9 cellular contexts compared by ENCODE assay signal in genomic region chr1:231460614-231461013, GRCh38.
DNase-seq lines count a peak whose midpoint lies in the region; ATAC-seq and TF ChIP-seq lines count a peak whose summit lies in the region.
"Had no signal": no experiment of that assay in that cellular context is flagged by ENCODE, and none has a peak within 500 bp of the region (broad histone marks: within the 10 kb centered on the region; RNA-seq: fewer than 3 reads in every experiment).

No MANE protein-coding gene starts in this region.

- H3K4me3 ChIP-seq in BLaER1 treated with 17β-estradiol and CSF1 and Interleukin-3, amounts not matched to agents 10 nM and 100 nM = no peak overlapping the region
- no peak overlapping the region for H3K4me3 ChIP-seq in coronary artery
- H3K4me3 ChIP-seq: body of pancreas had no signal

- TF ChIP-seq CTCF in coronary artery (IDR thresholded peaks at IDR 0.05) = no peak

- peaks cover 78% of the 10 kb centered on the region for H3K27me3 Mint-ChIP-seq in activated naive CD8-positive, alpha-beta T cell treated with anti-CD3 and anti-CD28 coated beads, Interleukin-2, amount 50 U/mL, for 24 hours

- peak; percentile 90 for ATAC-seq in GM21619 (IDR thresholded peaks at IDR 0.05; ENCODE audit: unreplicated experiment)
- peak; percentile 91 for ATAC-seq in activated naive CD8-positive, alpha-beta T cell treated with anti-CD3 and anti-CD28 coated beads, Interleukin-2, amount 50 U/mL, for 24 hours
- ATAC-seq: body of pancreas had no signal

- peaks cover 36% of the 10 kb centered on the region for H3K9me3 Mint-ChIP-seq in activated naive CD8-positive, alpha-beta T cell treated with anti-CD3 and anti-CD28 coated beads, Interleukin-2, amount 50 U/mL, for 24 hours

- H3K27ac ChIP-seq in BLaER1 treated with 17β-estradiol and CSF1 and Interleukin-3, amounts not matched to agents 10 nM and 100 nM = peak overlapping the region in 1 of 11 experiments; percentile 21; a peak in 1 of 22 replicates
- H3K27ac ChIP-seq in caudate nucleus (ENCODE audit: low read depth, low read length) (no peak overlapping the region), coronary artery (no peak overlapping the region)
- H3K27ac ChIP-seq: body of pancreas had no signal

- DNase-seq in SIG-M5 (lab: John Stamatoyannopoulos, UW) (peak; percentile 68), NCI-H2029 treated with DMSO at 0.1 percent for 48 hours (lab: John Stamatoyannopoulos, UW) (no peak), caudate nucleus (lab: John Stamatoyannopoulos, UW) (no peak), coronary artery (ENCODE audit: low spot score) (no peak)
- peak; percentile 53 for DNase-seq in activated naive CD8-positive, alpha-beta T cell treated with anti-CD3 and anti-CD28 coated beads, Interleukin-2, amount 50 U/mL, for 24 hours
- DNase-seq in stimulated activated CD8-positive, alpha-beta memory T cell treated with anti-CD3 and anti-CD28 coated beads, Interleukin-4, amount 100 ng/mL, for 1 hour (ENCODE audit: low read depth in 2 of 2, low spot score in 1 of 2) = peak; percentile 28 to 38

- peak overlapping the region; percentile 61 for H3K4me3 Mint-ChIP-seq in activated naive CD8-positive, alpha-beta T cell treated with anti-CD3 and anti-CD28 coated beads, Interleukin-2, amount 50 U/mL, for 24 hours

- H3K36me3 ChIP-seq in BLaER1 treated with 17β-estradiol and CSF1 and Interleukin-3, amounts not matched to agents 10 nM and 100 nM = 0 out of 22 replicates have a peak, but pooled peaks cover 0 to 7% (median 0%) of the 10 kb centered on the region in 11 experiments

- no peak overlapping the region for H3K9ac ChIP-seq in BLaER1 treated with 17β-estradiol and CSF1 and Interleukin-3, amounts not matched to agents 10 nM and 100 nM

- peaks cover 0 to 21% (median 0%) of the 10 kb centered on the region in 11 experiments; a peak in 5 of 22 replicates for H4K20me1 ChIP-seq in BLaER1 treated with 17β-estradiol and CSF1 and Interleukin-3, amounts not matched to agents 10 nM and 100 nM

- peaks cover 11% of the 10 kb centered on the region for H3K36me3 Mint-ChIP-seq in activated naive CD8-positive, alpha-beta T cell treated with anti-CD3 and anti-CD28 coated beads, Interleukin-2, amount 50 U/mL, for 24 hours (ENCODE audit: low read depth)

- peaks cover 0 to 100% (median 14%) of the 10 kb centered on the region in 11 experiments; a peak in 12 of 22 replicates for H3K27me3 ChIP-seq in BLaER1 treated with 17β-estradiol and CSF1 and Interleukin-3, amounts not matched to agents 10 nM and 100 nM
- H3K27me3 ChIP-seq: body of pancreas had no signal

- H3K4me1 Mint-ChIP-seq in activated naive CD8-positive, alpha-beta T cell treated with anti-CD3 and anti-CD28 coated beads, Interleukin-2, amount 50 U/mL, for 24 hours = peaks cover 28% of the 10 kb centered on the region

- H3K27ac Mint-ChIP-seq in activated naive CD8-positive, alpha-beta T cell treated with anti-CD3 and anti-CD28 coated beads, Interleukin-2, amount 50 U/mL, for 24 hours = peak overlapping the region; percentile 91

- H3K4me2 ChIP-seq in BLaER1 treated with 17β-estradiol and CSF1 and Interleukin-3, amounts not matched to agents 10 nM and 100 nM = peak overlapping the region; percentile 19 to 66 (median 57)

- peaks cover 28 to 73% (median 45%) of the 10 kb centered on the region in 11 experiments for H3K9me3 ChIP-seq in BLaER1 treated with 17β-estradiol and CSF1 and Interleukin-3, amounts not matched to agents 10 nM and 100 nM (replicated peaks in 1 of 11)
- H3K9me3 ChIP-seq: body of pancreas had no signal

- H3K4me1 ChIP-seq in BLaER1 treated with 17β-estradiol and CSF1 and Interleukin-3, amounts not matched to agents 10 nM and 100 nM = peaks cover 10 to 19% (median 15%) of the 10 kb centered on the region in 10 experiments
- H3K4me1 ChIP-seq: body of pancreas had no signal

Comparison
In these comparisons a context has a peak if more than half of its experiments do, and no peak if none do; other contexts are left out.
1. DNase-seq: peak in SIG-M5 (single experiment), activated naive CD8-positive, alpha-beta T cell treated with anti-CD3 and anti-CD28 coated beads, Interleukin-2, amount 50 U/mL, for 24 hours (single experiment) and stimulated activated CD8-positive, alpha-beta memory T cell treated with anti-CD3 and anti-CD28 coated beads, Interleukin-4, amount 100 ng/mL, for 1 hour (2 of 2); none in NCI-H2029 treated with DMSO at 0.1 percent for 48 hours (single experiment), caudate nucleus (0 of 61) and coronary artery (single experiment).